ENCODE assay signal across 19 cellular contexts in the genomic region with DNA sequence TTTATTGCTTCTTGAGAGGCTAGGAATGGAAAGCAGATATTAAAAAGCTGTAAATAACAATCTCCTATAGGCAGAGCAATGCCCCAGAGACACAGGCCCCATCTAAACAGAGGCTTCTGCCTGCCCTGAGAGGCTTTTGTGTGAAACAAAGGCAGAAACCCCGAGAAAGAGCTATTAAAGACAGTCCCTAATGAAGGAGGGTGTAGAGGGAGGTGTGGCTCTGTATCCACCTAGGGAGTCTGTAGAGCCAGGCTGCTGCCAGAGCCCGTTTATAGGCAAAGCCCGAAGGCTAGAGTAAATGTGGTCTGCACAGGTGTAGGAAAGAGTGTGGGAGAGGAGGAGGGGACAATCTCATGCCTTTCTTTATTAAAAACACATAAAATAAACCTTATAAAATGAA.
A peak's percentile ranks its signal among the peaks of the same experiment; 100 is the strongest.
DNase-seq lines count a peak whose midpoint lies in the region; ATAC-seq and TF ChIP-seq lines count a peak whose summit lies in the region.
"Had no signal": no experiment of that assay in that cellular context is flagged by ENCODE, and none has a peak within 500 bp of the region (broad histone marks: within the 10 kb centered on the region; RNA-seq: fewer than 3 reads in every experiment).

No MANE protein-coding gene starts in this region.

- no peak overlapping the region for H3K9ac ChIP-seq in endodermal cell (ENCODE audit: extremely low read depth, low read length, poor library complexity, severe bottlenecking)
- H3K9ac ChIP-seq in mammary epithelial cell (ENCODE audit: insufficient read depth, low read length), result no peak overlapping the region

- H3K9me3 ChIP-seq in endodermal cell (ENCODE audit: control insufficient read depth, low read length) (no peaks in the 10 kb centered on the region), mammary epithelial cell (replicated peaks; ENCODE audit: insufficient read depth, low read length) (no peaks in the 10 kb centered on the region), heart left ventricle (no peaks in the 10 kb centered on the region)
- H3K9me3 ChIP-seq: BE2C, SJCRH30 had no signal

- H3K27me3 ChIP-seq in GM23338 (ENCODE audit: insufficient read depth), result no peaks in the 10 kb centered on the region
- H3K27me3 ChIP-seq in endodermal cell (ENCODE audit: control insufficient read depth, insufficient read depth, low read length, poor library complexity, severe bottlenecking), result peaks cover 6% of the 10 kb centered on the region
- no peaks in the 10 kb centered on the region for H3K27me3 ChIP-seq in mammary epithelial cell (ENCODE audit: insufficient read depth, low read length)
- H3K27me3 ChIP-seq in heart left ventricle, result peaks cover 0 to 6% (median 0%) of the 10 kb centered on the region in 9 donors
- H3K27me3 ChIP-seq: BE2C, SJCRH30 had no signal

- dilution Hi-C loops in mammary epithelial cell (cut with HindIII; ENCODE audit: low sequenced_read_pairs), result no loop called here

- no peaks in the 10 kb centered on the region for H3K36me3 Mint-ChIP-seq in GM23338 (ENCODE audit: low read depth)
- no peaks in the 10 kb centered on the region for H3K36me3 Mint-ChIP-seq in endodermal cell (ENCODE audit: low read depth)
- H3K36me3 Mint-ChIP-seq: T-cell had no signal

- no peak overlapping the region for H3K4me3 ChIP-seq in GM23338
- H3K4me3 ChIP-seq in endodermal cell (ENCODE audit: low read length), result no peak overlapping the region
- H3K4me3 ChIP-seq in mammary epithelial cell (replicated peaks in 1 of 3; ENCODE audit: insufficient read depth in 1 of 3, low read depth in 2 of 3, low read length in 3 of 3), result no peak overlapping the region
- H3K4me3 ChIP-seq in heart left ventricle, result no peak overlapping the region
- H3K4me3 ChIP-seq: SJCRH30 had no signal

- no peak overlapping the region for H3K27ac ChIP-seq in GM23338 (ENCODE audit: low read depth)
- no peak overlapping the region for H3K27ac ChIP-seq in endodermal cell (ENCODE audit: low read depth, low read length)
- H3K27ac ChIP-seq in mammary epithelial cell (ENCODE audit: insufficient read depth, low read depth, low read length), result no peak overlapping the region
- H3K27ac ChIP-seq in heart left ventricle, result no peak overlapping the region
- H3K27ac ChIP-seq: HL-60, SJCRH30 had no signal

- H3K27ac Mint-ChIP-seq in GM23338, result no peak overlapping the region
- no peak overlapping the region for H3K27ac Mint-ChIP-seq in endodermal cell
- H3K27ac Mint-ChIP-seq: T-cell had no signal

- WGBS in endodermal cell (ENCODE audit: insufficient coverage in 1 of 2, insufficient read length in 1 of 2), 2 experiments, result 20 to 77% methylated on average over 1 to 3 of the region's 3 CpGs
- 0% methylated on average over 3 of the region's 3 CpGs for WGBS in mammary epithelial cell (ENCODE audit: low coverage, missing lambda C conversion rate)
- WGBS in heart left ventricle, 4 donors, result 47 to 67% (median 56%) methylated on average over 3 of the region's 3 CpGs

- H3K9me2 ChIP-seq in GM23338 (ENCODE audit: insufficient read depth), result peaks cover 4% of the 10 kb centered on the region; the same call in 1 of the 2 replicates

- DNase-seq in GM23338 (ENCODE audit: low spot score), result no peak
- DNase-seq in NCI-H1105 (lab: John Stamatoyannopoulos, UW), result peak; percentile 70
- DNase-seq in NCI-H345 (lab: John Stamatoyannopoulos, UW), result peak; percentile 26
- peak; percentile 39 for DNase-seq in endodermal cell
- no peak for DNase-seq in A172 (ENCODE audit: low spot score)
- DNase-seq in mammary epithelial cell, result no peak
- DNase-seq in heart left ventricle, result no peak
- DNase-seq: BE2C, DMS53, GDM1, KBM-7, MM.1S, NCI-H1048, NCI-H2029, OCI-M1, SJCRH30, T-cell had no signal

- H3F3A ChIP-seq in GM23338 (replicated peaks; ENCODE audit: low read depth), result no peaks in the 10 kb centered on the region

- no peak overlapping the region for H3K4me3 Mint-ChIP-seq in GM23338
- H3K4me3 Mint-ChIP-seq in endodermal cell, result no peak overlapping the region
- H3K4me3 Mint-ChIP-seq: T-cell had no signal

- TF ChIP-seq CTCF in GM23338 (conservative IDR thresholded peaks at IDR 0.05; ENCODE audit: low read depth in 2 of 2) (no peak), endodermal cell (conservative IDR thresholded peaks at IDR 0.05) (no peak), mammary epithelial cell (conservative IDR thresholded peaks at IDR 0.05 in 1 of 2, IDR thresholded peaks at IDR 0.05 in 1 of 2; ENCODE audit: extremely low read depth in 1 of 2, insufficient read depth in 1 of 2, low read depth in 1 of 2, low read length in 2 of 2) (no peak), heart left ventricle (IDR thresholded peaks at IDR 0.05) (no peak)

- ATAC-seq in GM23338 (peak; percentile 90), HG03354 (IDR thresholded peaks at IDR 0.05; ENCODE audit: poor library complexity, severe bottlenecking, unreplicated experiment) (no peak), heart left ventricle (no peak)
- ATAC-seq: T-cell had no signal

- H3K27me3 Mint-ChIP-seq in GM23338 (ENCODE audit: insufficient read depth, low read depth, poor library complexity) (peaks cover 4% of the 10 kb centered on the region), endodermal cell (ENCODE audit: insufficient read depth) (peaks cover 11% of the 10 kb centered on the region)

- peaks cover 10% of the 10 kb centered on the region for H3K4me1 Mint-ChIP-seq in GM23338
- H3K4me1 Mint-ChIP-seq in endodermal cell, result peaks cover 5% of the 10 kb centered on the region
- H3K4me1 Mint-ChIP-seq: T-cell had no signal

- H4K20me1 ChIP-seq in GM23338 (replicated peaks; ENCODE audit: insufficient read depth) (no peaks in the 10 kb centered on the region), mammary epithelial cell (ENCODE audit: insufficient read depth, low read length) (no peaks in the 10 kb centered on the region)

- H3K36me3 ChIP-seq in GM23338 (ENCODE audit: insufficient read depth), result no peaks in the 10 kb centered on the region
- no peaks in the 10 kb centered on the region for H3K36me3 ChIP-seq in endodermal cell (ENCODE audit: control insufficient read depth, insufficient read depth, low read length)
- no peaks in the 10 kb centered on the region for H3K36me3 ChIP-seq in mammary epithelial cell (ENCODE audit: insufficient read depth, low read length)
- no peaks in the 10 kb centered on the region for H3K36me3 ChIP-seq in heart left ventricle
- H3K36me3 ChIP-seq: BE2C, SJCRH30 had no signal

- H3K4me2 ChIP-seq in GM23338, result no peak overlapping the region
- H3K4me2 ChIP-seq in mammary epithelial cell (ENCODE audit: insufficient read depth, low read depth, low read length), result no peak overlapping the region

- in situ Hi-C loops in mammary epithelial cell (cut with MboI; ENCODE audit: low sequenced_read_pairs in 2 of 2), result no loop called here

- H3K9me3 Mint-ChIP-seq in GM23338 (no peaks in the 10 kb centered on the region), endodermal cell (no peaks in the 10 kb centered on the region)
- H3K9me3 Mint-ChIP-seq: T-cell had no signal

- no TSS peak for BruUV-seq in mammary epithelial cell (replicated peaks; lab: Mats Ljungman, UMichigan)

- CTCF ChIA-PET in mammary epithelial cell (lab: Charles Lee; ENCODE audit: low non-redundant PET), result no interaction called here

- intact Hi-C loops in mammary epithelial cell (cut with micrococcal nuclease) (no loop called here), heart left ventricle (cut with DNase I) (no loop called here)

- TF ChIP-seq POLR2A in heart left ventricle (IDR thresholded peaks at IDR 0.05), result no peak

- H2AFZ ChIP-seq in GM23338, result peak overlapping the region; percentile 72
- no peak overlapping the region for H2AFZ ChIP-seq in mammary epithelial cell (ENCODE audit: low read depth, low read length)

- H3K79me2 ChIP-seq in GM23338 (replicated peaks; ENCODE audit: insufficient read depth) (no peaks in the 10 kb centered on the region), mammary epithelial cell (ENCODE audit: insufficient read depth, low read length) (no peaks in the 10 kb centered on the region)

- H3K4me1 ChIP-seq in GM23338 (ENCODE audit: insufficient read depth), result peaks cover 8% of the 10 kb centered on the region
- H3K4me1 ChIP-seq in endodermal cell (ENCODE audit: control insufficient read depth, insufficient read depth, low read length), result no peaks in the 10 kb centered on the region
- no peaks in the 10 kb centered on the region for H3K4me1 ChIP-seq in mammary epithelial cell (ENCODE audit: insufficient read depth, low read length)
- H3K4me1 ChIP-seq in heart left ventricle, result no peaks in the 10 kb centered on the region
- H3K4me1 ChIP-seq: SJCRH30 had no signal

TF ChIP-seq in GM23338, 12 proteins besides CTCF, POLR2A, EP300 and RAD21 (continues in another document):
- no peak for TF ChIP-seq CREB1 (CRISPR knock-in tag; IDR thresholded peaks at IDR 0.05; ENCODE audit: low read depth)

Comparison
In these comparisons a context has a peak if more than half of its experiments do, and no peak if none do; other contexts are left out.
1. DNase-seq: peak in NCI-H1105 (single experiment), NCI-H345 (single experiment) and endodermal cell (single experiment); none in GM23338 (single experiment), A172 (single experiment), mammary epithelial cell (single experiment) and heart left ventricle (0 of 5).